In genomic region chr9:16626577-16627130, GRCh38 we compare ENCODE assay signal across 10 cellular contexts.
DNase-seq lines count a peak whose midpoint lies in the region; ATAC-seq and TF ChIP-seq lines count a peak whose summit lies in the region.
"Had no signal": no experiment of that assay in that cellular context is flagged by ENCODE, and none has a peak within 500 bp of the region (broad histone marks: within the 10 kb centered on the region; RNA-seq: fewer than 3 reads in every experiment).

No MANE protein-coding gene starts in this region.

- H3K9me3 ChIP-seq in endocrine pancreas (ENCODE audit: control insufficient read depth, low read length) = no peaks in the 10 kb centered on the region

- no peak overlapping the region for H3K9ac ChIP-seq in endocrine pancreas (ENCODE audit: control insufficient read depth, insufficient read depth, low read length)

- H3K36me3 ChIP-seq in endocrine pancreas (ENCODE audit: control insufficient read depth, insufficient read depth, low read length) = no peaks in the 10 kb centered on the region

- H3K4me1 Mint-ChIP-seq in neural crest cell = peaks cover 41% of the 10 kb centered on the region
- H3K4me1 Mint-ChIP-seq in stimulated activated naive B cell treated with anti-CD40 and anti-IgM and Interleukin-4, amounts not matched to agents 10 μg/mL and 1 μg/mL and 100 μg/mL, for 72 hours = no peaks in the 10 kb centered on the region
- H3K4me1 Mint-ChIP-seq: activated B cell treated with CpG ODN at 0.5 μM for 24 hours, memory B cell had no signal

- H3K4me3 Mint-ChIP-seq in neural crest cell = peak overlapping the region; percentile 14
- no peak overlapping the region for H3K4me3 Mint-ChIP-seq in stimulated activated naive B cell treated with anti-CD40 and anti-IgM and Interleukin-4, amounts not matched to agents 10 μg/mL and 1 μg/mL and 100 μg/mL, for 72 hours
- H3K4me3 Mint-ChIP-seq: activated B cell treated with CpG ODN at 0.5 μM for 24 hours, memory B cell had no signal

- no peaks in the 10 kb centered on the region for H3K36me3 Mint-ChIP-seq in neural crest cell (ENCODE audit: low read depth)
- no peaks in the 10 kb centered on the region for H3K36me3 Mint-ChIP-seq in stimulated activated naive B cell treated with anti-CD40 and anti-IgM and Interleukin-4, amounts not matched to agents 10 μg/mL and 1 μg/mL and 100 μg/mL, for 72 hours
- H3K36me3 Mint-ChIP-seq: memory B cell had no signal

- H3K4me3 ChIP-seq in endocrine pancreas (ENCODE audit: control insufficient read depth, insufficient read depth, low read length) = peak overlapping the region; percentile 7

- no peak for ATAC-seq in stimulated activated naive B cell treated with anti-CD40 and anti-IgM and Interleukin-4, amounts not matched to agents 10 μg/mL and 1 μg/mL and 100 μg/mL, for 72 hours (replicated peaks)
- no peak for ATAC-seq in HG02678 (IDR thresholded peaks at IDR 0.05; ENCODE audit: unreplicated experiment)

- no peak for TF ChIP-seq CTCF in neural crest cell (conservative IDR thresholded peaks at IDR 0.05)

- H3K27me3 Mint-ChIP-seq in neural crest cell (ENCODE audit: low read depth) = no peaks in the 10 kb centered on the region
- no peaks in the 10 kb centered on the region for H3K27me3 Mint-ChIP-seq in stimulated activated naive B cell treated with anti-CD40 and anti-IgM and Interleukin-4, amounts not matched to agents 10 μg/mL and 1 μg/mL and 100 μg/mL, for 72 hours
- H3K27me3 Mint-ChIP-seq: activated B cell treated with CpG ODN at 0.5 μM for 24 hours, memory B cell had no signal

- DNase-seq in DMS 273 treated with DMSO at 0.1 percent for 48 hours (lab: John Stamatoyannopoulos, UW) (peak; percentile 61), NCI-H2196 treated with DMSO at 0.1 percent for 48 hours (lab: John Stamatoyannopoulos, UW; ENCODE audit: unreplicated experiment) (peak; percentile 34), neural crest cell (ENCODE audit: low read depth, low spot score) (no peak), DMS79 treated with DMSO at 0.1 percent for 48 hours (lab: John Stamatoyannopoulos, UW) (no peak)
- DNase-seq in stimulated activated naive B cell treated with anti-CD40 and anti-IgM and Interleukin-4, amounts not matched to agents 10 μg/mL and 1 μg/mL and 100 μg/mL, for 72 hours = no peak
- no peak for DNase-seq in activated naive CD4-positive, alpha-beta T cell treated with Interleukin-2 at 50 U/mL for 16 hours
- DNase-seq: activated B cell treated with CpG ODN at 0.5 μM for 24 hours had no signal

- no peaks in the 10 kb centered on the region for H3K9me3 Mint-ChIP-seq in neural crest cell
- no peaks in the 10 kb centered on the region for H3K9me3 Mint-ChIP-seq in stimulated activated naive B cell treated with anti-CD40 and anti-IgM and Interleukin-4, amounts not matched to agents 10 μg/mL and 1 μg/mL and 100 μg/mL, for 72 hours
- H3K9me3 Mint-ChIP-seq: activated B cell treated with CpG ODN at 0.5 μM for 24 hours had no signal

- H3K27ac Mint-ChIP-seq in neural crest cell (ENCODE audit: unreplicated experiment) = peak overlapping the region; percentile 51
- no peak overlapping the region for H3K27ac Mint-ChIP-seq in stimulated activated naive B cell treated with anti-CD40 and anti-IgM and Interleukin-4, amounts not matched to agents 10 μg/mL and 1 μg/mL and 100 μg/mL, for 72 hours
- H3K27ac Mint-ChIP-seq: activated B cell treated with CpG ODN at 0.5 μM for 24 hours, memory B cell had no signal

- peaks cover 6% of the 10 kb centered on the region for H3K4me1 ChIP-seq in endocrine pancreas (ENCODE audit: control insufficient read depth, insufficient read depth, low read length)

- H3K27me3 ChIP-seq in endocrine pancreas (ENCODE audit: control insufficient read depth, insufficient read depth, low read length) = no peaks in the 10 kb centered on the region

Comparison
In these comparisons a context has a peak if more than half of its experiments do, and no peak if none do; other contexts are left out.
1. DNase-seq: peak in DMS 273 treated with DMSO at 0.1 percent for 48 hours (single experiment) and NCI-H2196 treated with DMSO at 0.1 percent for 48 hours (single experiment); none in neural crest cell (single experiment), stimulated activated naive B cell treated with anti-CD40 and anti-IgM and Interleukin-4, amounts not matched to agents 10 μg/mL and 1 μg/mL and 100 μg/mL, for 72 hours (single experiment), DMS79 treated with DMSO at 0.1 percent for 48 hours (single experiment) and activated naive CD4-positive, alpha-beta T cell treated with Interleukin-2 at 50 U/mL for 16 hours (single experiment).